ENCODE assay signal across 2 cellular contexts in the genomic region with DNA sequence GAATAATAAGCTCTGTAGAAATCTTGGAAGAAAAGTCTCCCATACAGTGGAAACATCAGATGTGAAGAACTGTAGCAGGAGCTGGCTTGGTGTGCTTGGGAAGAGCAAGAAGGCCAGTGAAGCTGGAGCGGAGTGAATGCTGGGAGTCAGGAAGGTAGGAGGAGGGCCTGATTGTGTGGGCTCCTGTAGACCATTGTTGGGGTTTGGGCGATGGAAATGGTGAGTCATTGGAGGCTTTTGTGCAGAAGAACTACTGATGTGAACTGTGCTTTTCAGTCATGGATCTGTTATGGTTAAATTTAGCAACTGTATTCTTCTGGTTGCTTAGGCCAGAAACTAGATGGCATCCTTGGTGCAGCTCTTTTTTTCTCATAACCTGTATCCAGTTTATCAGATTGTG.
TF ChIP-seq lines count a peak whose summit lies in the region.

No MANE protein-coding gene starts in this region.

TF ChIP-seq in HCT116, 20 proteins besides CTCF, POLR2A, EP300 and RAD21 (continued from another document):
- TF ChIP-seq YY1 (IDR thresholded peaks at IDR 0.05; ENCODE audit: extremely low read depth, insufficient replicate concordance, low read depth, low read length) (no peak), FOSL1 (IDR thresholded peaks at IDR 0.05; ENCODE audit: low read depth) (no peak), JUND (IDR thresholded peaks at IDR 0.05) (no peak), SP1 (IDR thresholded peaks at IDR 0.05; ENCODE audit: low read depth) (no peak)
- TF ChIP-seq, protein P1, sequence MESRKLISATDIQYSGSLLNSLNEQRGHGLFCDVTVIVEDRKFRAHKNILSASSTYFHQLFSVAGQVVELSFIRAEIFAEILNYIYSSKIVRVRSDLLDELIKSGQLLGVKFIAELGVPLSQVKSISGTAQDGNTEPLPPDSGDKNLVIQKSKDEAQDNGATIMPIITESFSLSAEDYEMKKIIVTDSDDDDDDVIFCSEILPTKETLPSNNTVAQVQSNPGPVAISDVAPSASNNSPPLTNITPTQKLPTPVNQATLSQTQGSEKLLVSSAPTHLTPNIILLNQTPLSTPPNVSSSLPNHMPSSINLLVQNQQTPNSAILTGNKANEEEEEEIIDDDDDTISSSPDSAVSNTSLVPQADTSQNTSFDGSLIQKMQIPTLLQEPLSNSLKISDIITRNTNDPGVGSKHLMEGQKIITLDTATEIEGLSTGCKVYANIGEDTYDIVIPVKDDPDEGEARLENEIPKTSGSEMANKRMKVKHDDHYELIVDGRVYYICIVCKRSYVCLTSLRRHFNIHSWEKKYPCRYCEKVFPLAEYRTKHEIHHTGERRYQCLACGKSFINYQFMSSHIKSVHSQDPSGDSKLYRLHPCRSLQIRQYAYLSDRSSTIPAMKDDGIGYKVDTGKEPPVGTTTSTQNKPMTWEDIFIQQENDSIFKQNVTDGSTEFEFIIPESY (IDR thresholded peaks at IDR 0.05; ENCODE audit: extremely low read depth, insufficient replicate concordance, low read length) = no peak

TF ChIP-seq in neural cell, 6 proteins besides CTCF, POLR2A, EP300 and RAD21 (continued from another document):
- TF ChIP-seq, protein P2, sequence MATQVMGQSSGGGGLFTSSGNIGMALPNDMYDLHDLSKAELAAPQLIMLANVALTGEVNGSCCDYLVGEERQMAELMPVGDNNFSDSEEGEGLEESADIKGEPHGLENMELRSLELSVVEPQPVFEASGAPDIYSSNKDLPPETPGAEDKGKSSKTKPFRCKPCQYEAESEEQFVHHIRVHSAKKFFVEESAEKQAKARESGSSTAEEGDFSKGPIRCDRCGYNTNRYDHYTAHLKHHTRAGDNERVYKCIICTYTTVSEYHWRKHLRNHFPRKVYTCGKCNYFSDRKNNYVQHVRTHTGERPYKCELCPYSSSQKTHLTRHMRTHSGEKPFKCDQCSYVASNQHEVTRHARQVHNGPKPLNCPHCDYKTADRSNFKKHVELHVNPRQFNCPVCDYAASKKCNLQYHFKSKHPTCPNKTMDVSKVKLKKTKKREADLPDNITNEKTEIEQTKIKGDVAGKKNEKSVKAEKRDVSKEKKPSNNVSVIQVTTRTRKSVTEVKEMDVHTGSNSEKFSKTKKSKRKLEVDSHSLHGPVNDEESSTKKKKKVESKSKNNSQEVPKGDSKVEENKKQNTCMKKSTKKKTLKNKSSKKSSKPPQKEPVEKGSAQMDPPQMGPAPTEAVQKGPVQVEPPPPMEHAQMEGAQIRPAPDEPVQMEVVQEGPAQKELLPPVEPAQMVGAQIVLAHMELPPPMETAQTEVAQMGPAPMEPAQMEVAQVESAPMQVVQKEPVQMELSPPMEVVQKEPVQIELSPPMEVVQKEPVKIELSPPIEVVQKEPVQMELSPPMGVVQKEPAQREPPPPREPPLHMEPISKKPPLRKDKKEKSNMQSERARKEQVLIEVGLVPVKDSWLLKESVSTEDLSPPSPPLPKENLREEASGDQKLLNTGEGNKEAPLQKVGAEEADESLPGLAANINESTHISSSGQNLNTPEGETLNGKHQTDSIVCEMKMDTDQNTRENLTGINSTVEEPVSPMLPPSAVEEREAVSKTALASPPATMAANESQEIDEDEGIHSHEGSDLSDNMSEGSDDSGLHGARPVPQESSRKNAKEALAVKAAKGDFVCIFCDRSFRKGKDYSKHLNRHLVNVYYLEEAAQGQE (IDR thresholded peaks at IDR 0.05; ENCODE audit: borderline replicate concordance) = no peak
